In the genomic region with DNA sequence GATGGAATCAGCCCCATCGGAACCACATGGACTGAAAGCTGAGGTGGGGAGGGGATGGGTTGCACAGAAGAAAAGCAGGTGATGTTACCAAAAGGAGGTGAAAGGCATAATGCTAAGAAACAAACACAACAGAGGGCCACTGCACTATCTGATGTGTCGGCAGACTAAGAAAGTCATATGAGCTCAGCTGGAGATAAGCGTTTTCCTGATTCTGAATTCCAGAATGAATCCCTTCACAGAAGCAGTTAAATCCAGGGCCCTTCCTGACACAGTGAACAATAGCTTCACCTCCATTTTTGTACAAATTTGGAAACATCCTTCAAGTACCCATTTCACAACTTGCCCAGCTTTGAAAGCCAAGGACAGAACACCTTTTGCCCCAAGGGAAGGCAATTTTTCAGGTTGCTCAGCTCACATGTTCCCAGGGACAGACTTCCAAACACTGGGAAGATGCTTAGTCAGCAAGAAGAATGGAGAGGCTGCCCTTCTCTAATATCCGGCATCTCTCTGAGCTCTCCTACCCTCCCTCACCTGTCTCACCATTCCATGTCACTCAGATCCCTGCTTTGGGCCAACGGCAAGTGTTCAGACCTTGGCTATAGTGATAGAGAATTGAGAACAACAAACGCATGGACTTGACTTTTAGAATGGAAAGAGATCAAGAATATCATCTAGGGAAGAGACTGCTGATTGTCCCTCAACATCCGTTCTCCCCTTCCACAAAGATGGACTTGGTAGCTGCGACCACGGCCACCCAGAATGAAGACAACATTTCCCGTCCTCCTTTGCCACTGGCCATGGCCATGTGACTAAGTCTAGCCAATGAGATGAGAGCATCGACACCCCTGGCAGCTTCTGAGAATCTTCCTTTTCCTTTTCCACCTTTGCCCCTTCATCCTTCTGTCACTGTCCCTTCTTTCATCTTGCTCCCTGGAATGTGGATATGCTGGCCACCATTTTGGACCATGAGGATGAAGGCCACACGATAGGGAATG, we compare ENCODE assay signal across 13 cellular contexts.
A peak's percentile ranks its signal among the peaks of the same experiment; 100 is the strongest.
DNase-seq lines count a peak whose midpoint lies in the region; ATAC-seq, FAIRE-seq and TF ChIP-seq lines count a peak whose summit lies in the region.
"Had no signal": no experiment of that assay in that cellular context is flagged by ENCODE, and none has a peak within 500 bp of the region (broad histone marks: within the 10 kb centered on the region; RNA-seq: fewer than 3 reads in every experiment).

No MANE protein-coding gene starts in this region.

- POLR2A ChIA-PET in HEK293 (lab: Yijun Ruan, JAX) (interaction anchor here (3.9 kb wide), 1 partner anchor 102 kb away, joined by 33 read pairs; the partner anchor contains the start of gene CSNK1A1), GM12878 (lab: Charles Lee) (no interaction called here)

- H4K20me1 ChIP-seq in GM12878 (ENCODE audit: control insufficient read depth, insufficient read depth): no peaks in the 10 kb centered on the region
- H4K20me1 ChIP-seq in MM.1S (ENCODE audit: insufficient read depth, low read length): no peaks in the 10 kb centered on the region

- H2AFZ ChIP-seq in GM12878 (ENCODE audit: control insufficient read depth, low read depth, low read length): no peak overlapping the region
- H2AFZ ChIP-seq in MM.1S (ENCODE audit: low read length): no peak overlapping the region

- no peak for TF ChIP-seq EP300 in GM12878 (IDR thresholded peaks at IDR 0.05; ENCODE audit: borderline replicate concordance in 1 of 2, control insufficient read depth in 1 of 2, low read depth in 2 of 2, low read length in 2 of 2)

- SMC1A ChIA-PET in GM12878 (lab: Charles Lee; ENCODE audit: uncharacterized antibody, unreplicated experiment): interaction anchor here (1.2 to 4.3 kb wide), 4 partner anchors 96 to 171 kb away, joined by 3 to 20 read pairs (median 4); no protein-coding TSS in a partner anchor

- no TSS peak for BruUV-seq in GM12878 (replicated peaks; lab: Mats Ljungman, UMichigan)

- TF ChIP-seq POLR2A in GM12878 (IDR thresholded peaks at IDR 0.05; ENCODE audit: low read depth, low read length) (no peak), gastrocnemius medialis (IDR thresholded peaks at IDR 0.05) (no peak)

- ATAC-seq in GM12878 (no peak), gastrocnemius medialis (no peak), GM19467 (IDR thresholded peaks at IDR 0.05; ENCODE audit: unreplicated experiment) (no peak)
- ATAC-seq: activated CD8-positive, alpha-beta T cell treated with anti-CD3 and anti-CD28 coated beads for 36 hours; left lobe of liver had no signal

- H3K27ac ChIP-seq in HEK293 (ENCODE audit: extremely low read depth, low read depth, low read length) (no peak overlapping the region), GM12878 (ENCODE audit: control insufficient read depth, insufficient read depth) (no peak overlapping the region), liver (ENCODE audit: low read depth in 1 of 2, low read length in 2 of 2) (peak overlapping the region; percentile 31 to 34), gastrocnemius medialis (peak overlapping the region; percentile 41 to 98 (median 83)), MM.1S (ENCODE audit: low read length) (no peak overlapping the region)
- H3K27ac ChIP-seq: SJSA1 had no signal

- no peaks in the 10 kb centered on the region for H3F3A ChIP-seq in MM.1S (ENCODE audit: insufficient read depth, low read length)

- no peak for FAIRE-seq in GM12878 (lab: Jason Lieb, UNC)

- H3K4me1 ChIP-seq in HEK293 (ENCODE audit: control insufficient read depth, insufficient read depth, low read length) (no peaks in the 10 kb centered on the region), GM12878 (ENCODE audit: control insufficient read depth, insufficient read depth, low read length) (no peaks in the 10 kb centered on the region), liver (ENCODE audit: control insufficient read depth in 4 of 4, insufficient read depth in 4 of 4, low read length in 3 of 4) (peaks cover 0 to 4% (median 2%) of the 10 kb centered on the region in 4 donors), gastrocnemius medialis (peaks cover 34 to 57% of the 10 kb centered on the region in 2 donors), MM.1S (ENCODE audit: low read length) (peaks cover 5% of the 10 kb centered on the region; the same call in 1 of the 2 replicates)

- no peaks in the 10 kb centered on the region for H3K79me2 ChIP-seq in GM12878 (ENCODE audit: control insufficient read depth, insufficient read depth, low read length)
- H3K79me2 ChIP-seq in MM.1S (ENCODE audit: low read length): no peaks in the 10 kb centered on the region

- TF ChIP-seq RAD21 in GM12878 (IDR thresholded peaks at IDR 0.05; ENCODE audit: insufficient read depth, low read depth, low read length): no peak
- TF ChIP-seq RAD21 in liver (IDR thresholded peaks at IDR 0.05): no peak

- H3K27me3 ChIP-seq in GM12878 (replicated peaks in 1 of 2; ENCODE audit: control insufficient read depth in 2 of 2, insufficient read depth in 2 of 2, low read length in 1 of 2) (no peaks in the 10 kb centered on the region), liver (ENCODE audit: control insufficient read depth in 4 of 4, insufficient read depth in 4 of 4, low read length in 3 of 4) (no peaks in the 10 kb centered on the region), gastrocnemius medialis (no peaks in the 10 kb centered on the region), MM.1S (replicated peaks; ENCODE audit: insufficient read depth, low read length) (no peaks in the 10 kb centered on the region)
- H3K27me3 ChIP-seq: SJSA1 had no signal

- H3K36me3 ChIP-seq in HEK293 (ENCODE audit: control insufficient read depth in 2 of 2, insufficient read depth in 1 of 2, low read length in 2 of 2) (no peaks in the 10 kb centered on the region), GM12878 (ENCODE audit: control insufficient read depth in 2 of 2, insufficient read depth in 2 of 2, low read length in 1 of 2) (no peaks in the 10 kb centered on the region; a peak in 1 of 4 replicates), liver (ENCODE audit: control insufficient read depth in 4 of 4, insufficient read depth in 3 of 4, low read depth in 1 of 4, low read length in 3 of 4) (no peaks in the 10 kb centered on the region), gastrocnemius medialis (no peaks in the 10 kb centered on the region), MM.1S (replicated peaks; ENCODE audit: insufficient read depth, low read length) (no peaks in the 10 kb centered on the region)
- H3K36me3 ChIP-seq: SJSA1 had no signal

- WGBS in GM12878 (ENCODE audit: insufficient coverage, insufficient replicate concordance, low lambda C conversion rate, missing lambda C conversion rate): 40% methylated on average over 12 of the region's 12 CpGs
- WGBS in liver: 85% methylated on average over 12 of the region's 12 CpGs

- no peaks in the 10 kb centered on the region for H3K9me2 ChIP-seq in MM.1S (replicated peaks; ENCODE audit: insufficient read depth, low read length)

- H3K9ac ChIP-seq in GM12878 (ENCODE audit: control insufficient read depth, insufficient read depth, low read length) (no peak overlapping the region), liver (ENCODE audit: low read depth in 1 of 2, low read length in 2 of 2) (no peak overlapping the region), MM.1S (ENCODE audit: low read length) (no peak overlapping the region)

- intact Hi-C loops in GM12878 (cut with micrococcal nuclease; ENCODE audit: unreplicated experiment): no loop called here
- intact Hi-C loops in gastrocnemius medialis (cut with DNase I; ENCODE audit: low total_unique reads): no loop called here

- H3K4me3 ChIP-seq in HEK293 (ENCODE audit: low read depth, low read length): no peak overlapping the region
- no peak overlapping the region for H3K4me3 ChIP-seq in GM12878
- H3K4me3 ChIP-seq in liver (ENCODE audit: low read depth in 1 of 3, low read length in 3 of 3): no peak overlapping the region
- H3K4me3 ChIP-seq in gastrocnemius medialis: no peak overlapping the region
- no peak overlapping the region for H3K4me3 ChIP-seq in MM.1S (ENCODE audit: low read length)
- H3K4me3 ChIP-seq: SJSA1 had no signal

- TF ChIP-seq CTCF in HEK293 (tag by site-specific recombination; IDR thresholded peaks at IDR 0.05) (no peak), GM12878 (IDR thresholded peaks at IDR 0.05 in 2 of 3, conservative IDR thresholded peaks at IDR 0.05 in 1 of 3; ENCODE audit: control insufficient read depth in 2 of 3, extremely low read depth in 1 of 3, insufficient read depth in 1 of 3, low read depth in 3 of 3, low read length in 3 of 3) (no peak), liver (IDR thresholded peaks at IDR 0.05; ENCODE audit: low read depth, low read length, missing input control) (no peak), gastrocnemius medialis (IDR thresholded peaks at IDR 0.05 in 4 of 5, conservative IDR thresholded peaks at IDR 0.05 in 1 of 5) (no peak), MM.1S (IDR thresholded peaks at IDR 0.05; ENCODE audit: low read length) (no peak)

- RAD21 ChIA-PET in GM12878 (lab: Charles Lee; ENCODE audit: unreplicated experiment): interaction anchor here (1.1 to 1.7 kb wide), 2 partner anchors 115 to 117 kb away, joined by 4 read pairs; no protein-coding TSS in a partner anchor

- no peak overlapping the region for H3K4me2 ChIP-seq in GM12878 (ENCODE audit: control insufficient read depth, insufficient read depth)
- H3K4me2 ChIP-seq in MM.1S (ENCODE audit: low read depth, low read length): no peak overlapping the region

- CTCF ChIA-PET in HEK293 (lab: Yijun Ruan, JAX): interaction anchor here (0.5 to 10.0 kb wide), 10 partner anchors 8 to 171 kb away, joined by 3 to 103 read pairs (median 6); no protein-coding TSS in a partner anchor
- CTCF ChIA-PET in GM12878 (lab: Yijun Ruan, JAX): interaction anchor here (0.7 to 11.2 kb wide), 9 partner anchors 8 to 170 kb away, joined by 3 to 108 read pairs (median 5); no protein-coding TSS in a partner anchor

- DNase-seq in GM12878 (ENCODE audit: low read depth, low spot score): no peak
- no peak for DNase-seq in gastrocnemius medialis
- DNase-seq in NOMO-1 treated with DMSO at 0.1 percent for 48 hours (lab: John Stamatoyannopoulos, UW; ENCODE audit: unreplicated experiment): no peak
- no peak for DNase-seq in MM.1S
- DNase-seq in NCI-H128 (lab: John Stamatoyannopoulos, UW; ENCODE audit: unreplicated experiment): no peak
- DNase-seq: activated CD8-positive, alpha-beta T cell treated with anti-CD3 and anti-CD28 coated beads for 36 hours; DMS79 treated with DMSO at 0.1 percent for 48 hours; stimulated activated CD4-positive, alpha-beta T cell treated with anti-CD3 and anti-CD28 coated beads, Interleukin-2, amount 100 ng/mL, for 24 hours had no signal

- in situ Hi-C loops in GM12878 (cut with MboI) (no loop called here), gastrocnemius medialis (cut with MboI; ENCODE audit: low sequenced_read_pairs in 4 of 4) (no loop called here)

- H3K9me3 ChIP-seq in HEK293 (ENCODE audit: control insufficient read depth, insufficient read depth, low read depth, low read length): no peaks in the 10 kb centered on the region
- no peaks in the 10 kb centered on the region; the same call in 2 of the 3 replicates for H3K9me3 ChIP-seq in GM12878 (replicated peaks; ENCODE audit: control insufficient read depth, insufficient read depth, low read length)
- H3K9me3 ChIP-seq in liver (ENCODE audit: control insufficient read depth in 4 of 4, low read length in 3 of 4): no peaks in the 10 kb centered on the region
- no peaks in the 10 kb centered on the region for H3K9me3 ChIP-seq in gastrocnemius medialis
- H3K9me3 ChIP-seq in MM.1S (replicated peaks; ENCODE audit: insufficient read depth, low read length): no peaks in the 10 kb centered on the region
- H3K9me3 ChIP-seq: SJSA1 had no signal

Comparison
In these comparisons a context has a peak if more than half of its experiments do, and no peak if none do; other contexts are left out.
1. H3K27ac ChIP-seq: peak in liver (2 of 2) and gastrocnemius medialis (4 of 4); none in HEK293 (single experiment), GM12878 (single experiment) and MM.1S (single experiment).